ENCODE assay signal across 1 cellular context in genomic region chr3:176663376-176663775, GRCh38.
TF ChIP-seq lines count a peak whose summit lies in the region.

No MANE protein-coding gene starts in this region.

TF ChIP-seq in HepG2, 621 proteins besides CTCF, POLR2A, EP300 and RAD21 (continued from another document):
- TF ChIP-seq ZNF883 (CRISPR knock-in tag; IDR thresholded peaks at IDR 0.05; ENCODE audit: not compliant biosample characterization): no peak
- TF ChIP-seq SNAPC2 (CRISPR knock-in tag; IDR thresholded peaks at IDR 0.05): no peak
- no peak for TF ChIP-seq ZNF496 (CRISPR knock-in tag; IDR thresholded peaks at IDR 0.05; ENCODE audit: insufficient replicate concordance)
